In the genomic region with DNA sequence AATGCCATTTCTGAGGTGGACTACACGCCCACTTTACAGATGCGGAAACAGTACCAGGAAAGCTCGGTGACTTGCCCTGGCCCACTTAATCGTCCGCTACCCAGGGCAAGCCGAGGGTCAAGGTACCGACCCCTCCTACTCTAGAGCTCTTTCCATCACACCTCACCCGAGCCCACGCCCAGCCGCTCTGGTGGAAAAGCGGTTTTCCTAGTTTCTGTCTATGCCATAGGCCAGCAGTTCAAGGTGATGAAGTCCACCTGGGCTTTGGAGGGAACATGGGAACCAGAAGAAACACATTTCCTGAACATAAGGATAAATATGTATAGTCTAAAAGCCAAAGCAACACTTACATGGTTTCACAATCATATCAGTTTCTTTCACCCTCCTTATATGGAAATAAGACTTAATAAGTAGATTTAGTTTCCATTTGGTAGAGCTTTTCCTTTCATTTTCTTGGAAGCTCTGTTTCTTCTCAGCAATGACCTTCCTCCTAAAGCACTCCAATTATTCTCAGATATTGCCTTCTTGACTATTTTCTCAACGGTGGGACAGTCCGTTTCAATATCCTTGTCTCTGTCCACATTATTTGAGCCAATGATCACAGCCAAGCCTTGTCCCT, we compare ENCODE assay signal across 9 cellular contexts. TPM values are rescaled to one million over a fixed set of nuclear protein-coding genes. Genes with fewer than 3 reads are reported as not detected.
DNase-seq lines count a peak whose midpoint lies in the region; ATAC-seq, FAIRE-seq and TF ChIP-seq lines count a peak whose summit lies in the region.
"Had no signal": no experiment of that assay in that cellular context is flagged by ENCODE, and none has a peak within 500 bp of the region (broad histone marks: within the 10 kb centered on the region; RNA-seq: fewer than 3 reads in every experiment).

No MANE protein-coding gene starts in this region.

- BruUV-seq in K562 (replicated peaks; lab: Mats Ljungman, UMichigan), result no TSS peak

- intact Hi-C loops in K562 (cut with micrococcal nuclease), result no loop called here

- no peak for DNase-seq in stimulated activated naive CD8-positive, alpha-beta T cell treated with anti-CD3 and anti-CD28 coated beads, Interleukin-15, Interleukin-2, amounts not matched to agents 100 U/mL and 50 U/mL, for 24 hours
- no peak for DNase-seq in K562 (ENCODE audit: extremely low read depth in 1 of 4, low spot score in 3 of 4)
- DNase-seq in T1000 (lab: John Stamatoyannopoulos, UW), result no peak
- no peak for DNase-seq in NCI-H524 treated with DMSO at 0.1 percent for 48 hours (lab: John Stamatoyannopoulos, UW)
- DNase-seq in cerebellar nuclear complex (lab: John Stamatoyannopoulos, UW), result no peak

- H4K20me1 ChIP-seq in K562 (replicated peaks; ENCODE audit: control insufficient read depth, insufficient read depth, low read length), result no peaks in the 10 kb centered on the region

- H3K9me3 Mint-ChIP-seq in stimulated activated naive CD8-positive, alpha-beta T cell treated with anti-CD3 and anti-CD28 coated beads, Interleukin-15, Interleukin-2, amounts not matched to agents 100 ng/mL and 50 ng/mL, for 24 hours, result no peaks in the 10 kb centered on the region

- H3K9ac ChIP-seq in K562 (ENCODE audit: insufficient read depth in 1 of 2, low read depth in 2 of 2, low read length in 2 of 2), result no peak overlapping the region

- H3K4me1 ChIP-seq in K562 (replicated peaks in 1 of 2; ENCODE audit: control insufficient read depth in 2 of 2, insufficient read depth in 2 of 2, low read length in 2 of 2), result peaks cover 2 to 8% of the 10 kb centered on the region in 2 experiments; a peak in 2 of 5 replicates
- no peaks in the 10 kb centered on the region for H3K4me1 ChIP-seq in mesodermal cell (ENCODE audit: control insufficient read depth, insufficient read depth, low read length, poor library complexity, severe bottlenecking)

- no peak overlapping the region for H2AFZ ChIP-seq in K562 (ENCODE audit: low read depth, low read length)

- no peak for TF ChIP-seq EP300 in K562 (IDR thresholded peaks at IDR 0.05; ENCODE audit: low read length)

- FAIRE-seq in K562 (lab: Jason Lieb, UNC), result no peak

- WGBS in K562 (ENCODE audit: insufficient coverage, low coverage, missing lambda C conversion rate), result 30% methylated on average over 11 of the region's 13 CpGs
- 61 to 66% methylated on average over 7 to 11 of the region's 13 CpGs for WGBS in mesodermal cell (ENCODE audit: insufficient coverage in 2 of 2), 2 experiments

- H3K9me3 ChIP-seq in K562 (replicated peaks; ENCODE audit: control insufficient read depth, insufficient read depth, low read depth, low read length), result no peaks in the 10 kb centered on the region
- H3K9me3 ChIP-seq in mesodermal cell (ENCODE audit: control insufficient read depth, low read length), result no peaks in the 10 kb centered on the region

- H3K27me3 ChIP-seq in K562 (ENCODE audit: control insufficient read depth in 2 of 2, insufficient read depth in 2 of 2, low read length in 2 of 2), result peaks cover 25 to 32% of the 10 kb centered on the region in 2 experiments

- H3K36me3 ChIP-seq in K562 (ENCODE audit: control insufficient read depth, insufficient read depth, low read length) (no peaks in the 10 kb centered on the region), mesodermal cell (ENCODE audit: control insufficient read depth, insufficient read depth, low read length) (no peaks in the 10 kb centered on the region)

- H3K4me3 ChIP-seq in K562, result no peak overlapping the region
- peak overlapping the region; percentile 50 for H3K4me3 ChIP-seq in mesodermal cell (ENCODE audit: extremely low read depth, insufficient read depth, low read length, poor library complexity, severe bottlenecking)

- POLR2A ChIA-PET in K562 (lab: Yijun Ruan, JAX), result interaction anchor here (1.0 kb wide), 3 partner anchors 11 to 26 kb away, joined by 3 to 4 read pairs (median 3); no protein-coding TSS in a partner anchor

- H3K27me3 Mint-ChIP-seq in stimulated activated naive CD8-positive, alpha-beta T cell treated with anti-CD3 and anti-CD28 coated beads, Interleukin-15, Interleukin-2, amounts not matched to agents 100 ng/mL and 50 ng/mL, for 24 hours, result peaks cover 53% of the 10 kb centered on the region

- no peak overlapping the region for H3K27ac ChIP-seq in K562 (ENCODE audit: extremely low read depth, low read depth, low read length)
- H3K27ac ChIP-seq in mesodermal cell (ENCODE audit: low read depth, low read length, severe bottlenecking), result no peak overlapping the region

- in situ Hi-C loops in K562 (cut with MboI), result no loop called here

- H3K4me1 Mint-ChIP-seq in stimulated activated naive CD8-positive, alpha-beta T cell treated with anti-CD3 and anti-CD28 coated beads, Interleukin-15, Interleukin-2, amounts not matched to agents 100 ng/mL and 50 ng/mL, for 24 hours (ENCODE audit: low read depth), result peaks cover 26% of the 10 kb centered on the region

- TF ChIP-seq RAD21 in K562 (CRISPR knock-in tag; conservative IDR thresholded peaks at IDR 0.05 in 1 of 2, IDR thresholded peaks at IDR 0.05 in 1 of 2), result no peak

- peak overlapping the region; percentile 40 for H3K27ac Mint-ChIP-seq in stimulated activated naive CD8-positive, alpha-beta T cell treated with anti-CD3 and anti-CD28 coated beads, Interleukin-15, Interleukin-2, amounts not matched to agents 100 ng/mL and 50 ng/mL, for 24 hours

- TF ChIP-seq CTCF in K562 (IDR thresholded peaks at IDR 0.05 in 2 of 3, conservative IDR thresholded peaks at IDR 0.05 in 1 of 3; ENCODE audit: insufficient read depth in 2 of 3, low read depth in 1 of 3, low read length in 3 of 3), result no peak

- H3K79me2 ChIP-seq in K562 (ENCODE audit: control insufficient read depth, insufficient read depth, low read length), result no peaks in the 10 kb centered on the region

- H3K4me3 Mint-ChIP-seq in stimulated activated naive CD8-positive, alpha-beta T cell treated with anti-CD3 and anti-CD28 coated beads, Interleukin-15, Interleukin-2, amounts not matched to agents 100 ng/mL and 50 ng/mL, for 24 hours, result peak overlapping the region; percentile 78

- CTCF ChIA-PET in K562 (lab: Yijun Ruan, JAX; ENCODE audit: low intra/inter-chr PET ratio), result interaction anchor here (0.6 kb wide), 1 partner anchor 378 kb away, joined by 3 read pairs; no protein-coding TSS in a partner anchor

- ATAC-seq in stimulated activated naive CD8-positive, alpha-beta T cell treated with anti-CD3 and anti-CD28 coated beads, Interleukin-15, Interleukin-2, amounts not matched to agents 100 U/mL and 50 U/mL, for 24 hours, result no peak
- ATAC-seq in K562 (no peak), GM19023 (IDR thresholded peaks at IDR 0.05; ENCODE audit: unreplicated experiment) (no peak)

- no peaks in the 10 kb centered on the region for H3K9me1 ChIP-seq in K562 (ENCODE audit: control insufficient read depth, insufficient read depth, low read length)

- no peak for TF ChIP-seq POLR2A in K562 (conservative IDR thresholded peaks at IDR 0.05)

- no peak overlapping the region for H3K4me2 ChIP-seq in K562 (ENCODE audit: insufficient read depth, low read length)

- H3K36me3 Mint-ChIP-seq in stimulated activated naive CD8-positive, alpha-beta T cell treated with anti-CD3 and anti-CD28 coated beads, Interleukin-15, Interleukin-2, amounts not matched to agents 100 ng/mL and 50 ng/mL, for 24 hours (ENCODE audit: low read depth), result no peaks in the 10 kb centered on the region

TF ChIP-seq in K562, 482 proteins besides CTCF, POLR2A, EP300 and RAD21:
- TF ChIP-seq NFIX (CRISPR knock-in tag; IDR thresholded peaks at IDR 0.05; ENCODE audit: low read depth) (no peak), CEBPB (tag; IDR thresholded peaks at IDR 0.05) (0 out of 2 replicates have a peak, but pooled peaks have one; percentile 7)

RNA-seq across cellular contexts. Expression of a gene that starts 0.6 kb away (rescaled TPM):
- not detected in 2 replicates for total RNA-seq in K562 (2011; cell fraction: chromatin; rRNA removed; ENCODE audit: low replicate concordance)
- total RNA-seq in K562 (2011; cell fraction: nucleolus; rRNA removed), result not detected in 2 replicates
- total RNA-seq in K562 (2011; cell fraction: nucleoplasm; rRNA removed), result not detected in 2 replicates
- not detected in 2 replicates for total RNA-seq in K562 (2014; rRNA removed)
- not detected in 2 replicates for total RNA-seq in K562 (2014; rRNA removed; fragmentation: Illumina TruSeq; extraction: Trizol)
- not detected in 2 replicates for total RNA-seq in K562 (2015; rRNA removed; fragmentation: Illumina TruSeq; extraction: Trizol)
- total RNA-seq in K562 (2021), result not detected in 2 replicates
- not detected in 2 replicates for polyA plus RNA-seq in K562 (2011; rRNA removed)
- not detected in 2 replicates for polyA plus RNA-seq in K562 (2011; cell fraction: cytosol; rRNA removed)
- 0.35 TPM in 1 of 2 replicates, not detected in the other for polyA plus RNA-seq in K562 (2011; cell fraction: nucleus; rRNA removed)
- not detected in 2 replicates for polyA plus RNA-seq in K562 (2012)
- not detected in 2 replicates for polyA plus RNA-seq in K562 (2014; fragmentation: Illumina TruSeq; extraction: Trizol)
- polyA plus RNA-seq in K562 (2014; fragmentation: Nextera tagmentation; extraction: Ambion mirVana), result not detected
- polyA plus RNA-seq in K562 (2014; rRNA removed), result not detected in 2 replicates
- not detected in 2 replicates for polyA minus RNA-seq in K562 (2011; rRNA and poly(A)+ RNA removed)
- polyA minus RNA-seq in K562 (2011; cell fraction: cytosol; rRNA and poly(A)+ RNA removed), result not detected in 2 replicates
- polyA minus RNA-seq in K562 (2011; cell fraction: nucleus; rRNA and poly(A)+ RNA removed), result not detected in 2 replicates
- not detected for polyA plus RNA-seq in mesodermal cell (2013, experiment 1 of 2)
- not detected for polyA plus RNA-seq in mesodermal cell (2013, experiment 2 of 2)
- total RNA-seq: HT1080 had no signal
